9 cellular contexts compared by ENCODE assay signal in genomic region chr19:16118489-16119033, GRCh38. TPM values are rescaled to one million over a fixed set of nuclear protein-coding genes. Genes with fewer than 3 reads are reported as not detected.
DNase-seq lines count a peak whose midpoint lies in the region; ATAC-seq and TF ChIP-seq lines count a peak whose summit lies in the region.
"Had no signal": no experiment of that assay in that cellular context is flagged by ENCODE, and none has a peak within 500 bp of the region (broad histone marks: within the 10 kb centered on the region; RNA-seq: fewer than 3 reads in every experiment).

No MANE protein-coding gene starts in this region.

- H3K4me1 ChIP-seq in CD8-positive, alpha-beta T cell (ENCODE audit: insufficient read depth, low read length): peaks cover 27% of the 10 kb centered on the region

- TF ChIP-seq CTCF in CD8-positive, alpha-beta T cell (IDR thresholded peaks at IDR 0.05): no peak
- TF ChIP-seq CTCF in mesothelial cell of epicardium (IDR thresholded peaks at IDR 0.05; ENCODE audit: unreplicated experiment): no peak
- no peak for TF ChIP-seq CTCF in chondrocyte (IDR thresholded peaks at IDR 0.05)

- H3K27ac Mint-ChIP-seq in CD8-positive, alpha-beta T cell: peak overlapping the region; percentile 71
- peak overlapping the region; percentile 98 for H3K27ac Mint-ChIP-seq in activated T-cell treated with anti-CD3 and anti-CD28 coated beads, Interleukin-2, amount 50 U/mL, for 24 hours
- H3K27ac Mint-ChIP-seq in mesothelial cell of epicardium (no peak overlapping the region), chondrocyte (ENCODE audit: unreplicated experiment) (no peak overlapping the region)

- DNase-seq in CD8-positive, alpha-beta T cell: no peak
- peak; percentile 74 for DNase-seq in activated T-cell treated with anti-CD3 and anti-CD28 coated beads, Interleukin-2, amount 50 U/mL, for 24 hours
- DNase-seq in mesothelial cell of epicardium (ENCODE audit: low spot score in 2 of 2, unreplicated experiment in 2 of 2) (no peak), chondrocyte (ENCODE audit: low spot score) (no peak), NCI-H226 (no peak)

- CTCF ChIA-PET in CD8-positive, alpha-beta T cell (lab: Charles Lee): interaction anchor here (1.2 to 1.6 kb wide), 2 partner anchors 56 to 77 kb away, joined by 3 to 4 read pairs; no protein-coding TSS in a partner anchor

- no peaks in the 10 kb centered on the region for H3K27me3 Mint-ChIP-seq in CD8-positive, alpha-beta T cell (ENCODE audit: low read depth)
- no peaks in the 10 kb centered on the region for H3K27me3 Mint-ChIP-seq in activated T-cell treated with anti-CD3 and anti-CD28 coated beads, Interleukin-2, amount 50 U/mL, for 24 hours
- H3K27me3 Mint-ChIP-seq in mesothelial cell of epicardium (ENCODE audit: low read depth): no peaks in the 10 kb centered on the region
- H3K27me3 Mint-ChIP-seq in chondrocyte (ENCODE audit: low read depth): no peaks in the 10 kb centered on the region

- H3K36me3 Mint-ChIP-seq in CD8-positive, alpha-beta T cell: peaks cover 74% of the 10 kb centered on the region
- peaks cover 91% of the 10 kb centered on the region for H3K36me3 Mint-ChIP-seq in activated T-cell treated with anti-CD3 and anti-CD28 coated beads, Interleukin-2, amount 50 U/mL, for 24 hours (ENCODE audit: low read depth)
- peaks cover 14% of the 10 kb centered on the region for H3K36me3 Mint-ChIP-seq in mesothelial cell of epicardium
- peaks cover 15% of the 10 kb centered on the region for H3K36me3 Mint-ChIP-seq in chondrocyte (ENCODE audit: low read depth)

- no peak overlapping the region for H3K27ac ChIP-seq in CD8-positive, alpha-beta T cell (ENCODE audit: low read depth, low read length)
- peak overlapping the region in 17 of 21 experiments; percentile 0 to 90 (median 57) for H3K27ac ChIP-seq in skin epidermis

- H3K9me3 ChIP-seq in CD8-positive, alpha-beta T cell (ENCODE audit: low read length): no peaks in the 10 kb centered on the region

- H3K27me3 ChIP-seq in CD8-positive, alpha-beta T cell (ENCODE audit: insufficient read depth, low read length): no peaks in the 10 kb centered on the region

- H3K9me3 Mint-ChIP-seq in CD8-positive, alpha-beta T cell: no peaks in the 10 kb centered on the region
- H3K9me3 Mint-ChIP-seq in activated T-cell treated with anti-CD3 and anti-CD28 coated beads, Interleukin-2, amount 50 U/mL, for 24 hours: no peaks in the 10 kb centered on the region
- H3K9me3 Mint-ChIP-seq in mesothelial cell of epicardium (no peaks in the 10 kb centered on the region), chondrocyte (ENCODE audit: low read depth) (no peaks in the 10 kb centered on the region)

- H3K4me3 ChIP-seq in CD8-positive, alpha-beta T cell (ENCODE audit: low read depth, low read length): no peak overlapping the region
- H3K4me3 ChIP-seq in skin epidermis: no peak overlapping the region

- peak overlapping the region; percentile 70 for H3K4me3 Mint-ChIP-seq in CD8-positive, alpha-beta T cell
- H3K4me3 Mint-ChIP-seq in activated T-cell treated with anti-CD3 and anti-CD28 coated beads, Interleukin-2, amount 50 U/mL, for 24 hours: peak overlapping the region; percentile 62
- no peak overlapping the region for H3K4me3 Mint-ChIP-seq in mesothelial cell of epicardium
- H3K4me3 Mint-ChIP-seq in chondrocyte (ENCODE audit: unreplicated experiment): no peak overlapping the region

- H3K36me3 ChIP-seq in CD8-positive, alpha-beta T cell (ENCODE audit: insufficient read depth, low read length): peaks cover 49% of the 10 kb centered on the region

- peaks cover 46% of the 10 kb centered on the region for H3K4me1 Mint-ChIP-seq in CD8-positive, alpha-beta T cell (ENCODE audit: low read depth)
- H3K4me1 Mint-ChIP-seq in activated T-cell treated with anti-CD3 and anti-CD28 coated beads, Interleukin-2, amount 50 U/mL, for 24 hours (ENCODE audit: low read depth): peaks cover 75% of the 10 kb centered on the region
- H3K4me1 Mint-ChIP-seq in mesothelial cell of epicardium (peaks cover 2% of the 10 kb centered on the region), chondrocyte (ENCODE audit: low read depth) (peaks cover 11% of the 10 kb centered on the region)

- ATAC-seq in CD8-positive, alpha-beta T cell: peak; percentile 48
- ATAC-seq in GM19372 (IDR thresholded peaks at IDR 0.05; ENCODE audit: low read depth, unreplicated experiment) (peak; percentile 70), HG03378 (IDR thresholded peaks at IDR 0.05; ENCODE audit: unreplicated experiment) (peak; percentile 73)

- intact Hi-C loops in CD8-positive, alpha-beta T cell (cut with DNase I, micrococcal nuclease): loop anchor here in 1 of 2 experiments (10.0 kb wide), 1 partner anchor 284 kb away; no protein-coding TSS in a partner anchor

- POLR2A ChIA-PET in CD8-positive, alpha-beta T cell (lab: Charles Lee): interaction anchor here (1.4 kb wide), 1 partner anchor 23 kb away, joined by 4 read pairs; no protein-coding TSS in a partner anchor

RNA-seq across cellular contexts. Expression of gene RAB8A, which starts 6.9 kb away (rescaled TPM):
- 10 to 100 TPM; 79.1 to 88.4 TPM for total RNA-seq in CD8-positive, alpha-beta T cell
- total RNA-seq in mesothelial cell of epicardium: 65.6 to 70.3 TPM (median 69.4 TPM) in 3 replicates
- total RNA-seq in chondrocyte: 65.5 to 73.7 TPM (median 69.9 TPM) in 3 replicates

RNA-seq across cellular contexts. Expression of gene HSH2D, which starts 24.9 kb away (rescaled TPM):
- 10 to 100 TPM; 35.9 to 37.5 TPM for total RNA-seq in CD8-positive, alpha-beta T cell
- total RNA-seq in mesothelial cell of epicardium (0.27 to 0.38 TPM (median 0.32 TPM) in 3 replicates), chondrocyte (not detected in 3 replicates)

RNA-seq across cellular contexts. Expression of gene TPM4, which starts 42.3 kb away (rescaled TPM):
- 100 to 1,000 TPM; 187 to 199 TPM for total RNA-seq in CD8-positive, alpha-beta T cell
- total RNA-seq in mesothelial cell of epicardium (561 to 582 TPM (median 564 TPM) in 3 replicates), chondrocyte (774 to 1,188 TPM (median 1,175 TPM) in 3 replicates)

RNA-seq across cellular contexts. Expression of gene CIB3, which starts 54.8 kb away (rescaled TPM):
- not detected for total RNA-seq in CD8-positive, alpha-beta T cell
- total RNA-seq in mesothelial cell of epicardium: not detected in 3 replicates
- not detected in 3 replicates for total RNA-seq in chondrocyte
- total RNA-seq: mononuclear cell had no signal

Comparison
In these comparisons a context has a peak if more than half of its experiments do, and no peak if none do; other contexts are left out.
1. H3K27ac Mint-ChIP-seq: peak in CD8-positive, alpha-beta T cell (single experiment) and activated T-cell treated with anti-CD3 and anti-CD28 coated beads, Interleukin-2, amount 50 U/mL, for 24 hours (single experiment); none in mesothelial cell of epicardium (single experiment) and chondrocyte (single experiment).
2. H3K4me3 Mint-ChIP-seq: peak in CD8-positive, alpha-beta T cell (single experiment) and activated T-cell treated with anti-CD3 and anti-CD28 coated beads, Interleukin-2, amount 50 U/mL, for 24 hours (single experiment); none in mesothelial cell of epicardium (single experiment) and chondrocyte (single experiment).
3. RNA of gene HSH2D, which starts 24.9 kb away (total RNA-seq): 35.9 to 37.5 TPM in CD8-positive, alpha-beta T cell; 0.27 to 0.38 TPM in mesothelial cell of epicardium and not detected in chondrocyte; every median in the first group is over 10 times any median in the second.
4. Peak in every context shown above with its lines, with median percentiles within 50 percentile points of each other: ATAC-seq.